Comparison of ENCODE assay signal across 8 cellular contexts in the genomic region with DNA sequence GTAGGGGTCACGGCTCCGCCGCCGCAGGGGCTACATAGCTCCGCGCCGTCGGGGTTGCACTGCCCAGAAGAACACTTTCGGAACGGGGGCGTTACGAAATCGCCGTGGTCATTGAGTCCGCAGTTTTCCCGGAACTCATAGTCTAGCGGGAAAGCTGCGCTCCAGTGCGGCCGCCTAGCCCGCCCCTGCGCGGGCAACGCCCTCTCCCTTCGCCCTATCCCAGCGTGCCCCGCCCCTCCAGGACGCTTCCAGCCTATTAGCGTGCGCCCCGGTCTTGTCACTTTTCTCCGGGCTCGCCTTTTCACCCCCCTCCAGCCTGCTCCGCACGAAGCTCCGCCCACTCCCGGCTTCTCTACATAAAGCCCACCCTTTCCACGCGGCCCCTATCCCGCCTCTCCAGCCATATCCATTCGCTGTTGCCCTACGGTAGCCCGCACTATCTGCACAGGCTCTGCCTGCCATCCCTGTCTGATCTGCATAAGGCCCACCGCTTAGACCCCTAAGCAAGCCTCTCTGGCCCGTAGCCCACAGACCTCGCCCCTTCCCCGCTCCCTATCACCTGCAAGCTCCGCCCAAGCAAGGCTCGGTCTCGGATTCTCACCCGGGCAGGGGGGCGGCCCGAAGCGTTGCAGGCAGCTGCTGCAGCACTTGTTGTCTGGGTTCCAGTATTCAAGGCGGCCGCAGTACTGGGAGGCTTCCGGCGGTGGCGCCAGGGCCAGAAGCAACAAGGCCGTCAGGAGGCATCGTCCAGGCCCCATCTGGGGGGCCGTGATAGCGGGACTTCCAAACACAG. TPM values are rescaled to one million over a fixed set of nuclear protein-coding genes. Genes with fewer than 3 reads are reported as not detected.
DNase-seq lines count a peak whose midpoint lies in the region; ATAC-seq and TF ChIP-seq lines count a peak whose summit lies in the region.

No MANE protein-coding gene starts in this region.

- H3K27ac ChIP-seq in AG04450 (ENCODE audit: low read depth, low read length): peak overlapping the region; percentile 78
- H3K27ac ChIP-seq in WERI-Rb-1: peak overlapping the region; percentile 91
- H3K27ac ChIP-seq in mammary epithelial cell (ENCODE audit: insufficient read depth, low read depth, low read length): no peak overlapping the region

- in situ Hi-C loops in mammary epithelial cell (cut with MboI; ENCODE audit: low sequenced_read_pairs in 2 of 2): no loop called here

- intact Hi-C loops in mammary epithelial cell (cut with micrococcal nuclease): no loop called here

- ATAC-seq in GM18873 (IDR thresholded peaks at IDR 0.05; ENCODE audit: low FRiP score, unreplicated experiment): peak; percentile 40
- ATAC-seq in HG03139 (IDR thresholded peaks at IDR 0.05; ENCODE audit: unreplicated experiment): peak; percentile 46

- H3K9me3 ChIP-seq in AG04450 (ENCODE audit: control insufficient read depth, insufficient read depth, low read length): no peaks in the 10 kb centered on the region; the same call in 1 of the 2 replicates
- no peaks in the 10 kb centered on the region for H3K9me3 ChIP-seq in WERI-Rb-1 (ENCODE audit: severe bottlenecking)
- H3K9me3 ChIP-seq in mammary epithelial cell (replicated peaks; ENCODE audit: insufficient read depth, low read length): no peaks in the 10 kb centered on the region

- DNase-seq in AG04450 (ENCODE audit: low read depth, low spot score) (peak; percentile 91), NCI-H2196 treated with DMSO at 0.1 percent for 48 hours (lab: John Stamatoyannopoulos, UW; ENCODE audit: unreplicated experiment) (peak; percentile 99), WERI-Rb-1 (peak; percentile 99), mammary epithelial cell (peak; percentile 93), iris pigment epithelial cell (ENCODE audit: low read depth) (peak; percentile 97)
- peak; percentile 88 to 96 for DNase-seq in stimulated activated CD4-positive, alpha-beta T cell treated with anti-CD3 and anti-CD28 coated beads, Interleukin-12 subunit alpha, Interleukin-12 subunit beta, amount 100 ng/mL, for 24 hours (ENCODE audit: low read depth in 2 of 2)

- H3K79me2 ChIP-seq in mammary epithelial cell (ENCODE audit: insufficient read depth, low read length): peaks cover under 1% of the 10 kb centered on the region

- H2AFZ ChIP-seq in mammary epithelial cell (ENCODE audit: low read depth, low read length): peak overlapping the region; percentile 96

- TF ChIP-seq CTCF in AG04450 (IDR thresholded peaks at IDR 0.05; ENCODE audit: low read depth, low read length) (0 out of 2 replicates have a peak, but pooled peaks have one; percentile 26), WERI-Rb-1 (IDR thresholded peaks at IDR 0.05; ENCODE audit: low read depth, low read length) (no peak; the same call in 1 of the 2 replicates), mammary epithelial cell (conservative IDR thresholded peaks at IDR 0.05 in 1 of 2, IDR thresholded peaks at IDR 0.05 in 1 of 2; ENCODE audit: extremely low read depth in 1 of 2, insufficient read depth in 1 of 2, low read depth in 1 of 2, low read length in 2 of 2) (peak in 1 of 2 donors; percentile 18)

- POLR2A ChIA-PET in AG04450 (lab: Yijun Ruan, JAX): interaction anchor here (0.5 to 1.9 kb wide), 11 partner anchors 8 to 112 kb away, joined by 3 to 16 read pairs (median 5); partner anchors contain the start of genes COX6B1, HSPB6 and LIN37

- H3K4me3 ChIP-seq in AG04450 (ENCODE audit: low read depth, low read length) (peak overlapping the region; percentile 69), WERI-Rb-1 (ENCODE audit: low read depth, low read length) (peak overlapping the region; percentile 72), mammary epithelial cell (replicated peaks in 1 of 3; ENCODE audit: insufficient read depth in 1 of 3, low read depth in 2 of 3, low read length in 3 of 3) (peak overlapping the region; percentile 61 to 71 (median 63))

- peak overlapping the region; percentile 28 for H3K9ac ChIP-seq in mammary epithelial cell (ENCODE audit: insufficient read depth, low read length)

- dilution Hi-C loops in mammary epithelial cell (cut with HindIII; ENCODE audit: low sequenced_read_pairs): no loop called here

- CTCF ChIA-PET in AG04450 (lab: Charles Lee): interaction anchor here (0.6 to 1.0 kb wide), 3 partner anchors 14 to 190 kb away, joined by 4 read pairs; no protein-coding TSS in a partner anchor
- CTCF ChIA-PET in mammary epithelial cell (lab: Charles Lee; ENCODE audit: low non-redundant PET): interaction anchor here (0.7 kb wide), 1 partner anchor 190 kb away, joined by 5 read pairs; no protein-coding TSS in a partner anchor

- peak overlapping the region; percentile 98 for H3K4me2 ChIP-seq in mammary epithelial cell (ENCODE audit: insufficient read depth, low read depth, low read length)

- peaks cover 13% of the 10 kb centered on the region for H3K4me1 ChIP-seq in mammary epithelial cell (ENCODE audit: insufficient read depth, low read length)

- WGBS in mammary epithelial cell (ENCODE audit: low coverage, missing lambda C conversion rate): 1% methylated on average over 30 of the region's 63 CpGs

- no peaks in the 10 kb centered on the region for H4K20me1 ChIP-seq in mammary epithelial cell (ENCODE audit: insufficient read depth, low read length)

- no TSS peak for BruUV-seq in mammary epithelial cell (replicated peaks; lab: Mats Ljungman, UMichigan)

- H3K36me3 ChIP-seq in WERI-Rb-1 (peaks cover 43% of the 10 kb centered on the region), mammary epithelial cell (ENCODE audit: insufficient read depth, low read length) (peaks cover 8% of the 10 kb centered on the region)

- no peaks in the 10 kb centered on the region for H3K27me3 ChIP-seq in AG04450 (ENCODE audit: control insufficient read depth, insufficient read depth, low read length)
- H3K27me3 ChIP-seq in WERI-Rb-1 (ENCODE audit: insufficient read depth, low read depth, severe bottlenecking): no peaks in the 10 kb centered on the region
- H3K27me3 ChIP-seq in mammary epithelial cell (ENCODE audit: insufficient read depth, low read length): no peaks in the 10 kb centered on the region

RNA-seq across cellular contexts. Expression of gene IGFLR1, which starts 1.6 kb away (rescaled TPM):
- polyA plus RNA-seq in AG04450 (2011; rRNA removed): 1.3 and 2.0 TPM in 2 replicates
- polyA minus RNA-seq in AG04450 (2011; rRNA and poly(A)+ RNA removed): 2.0 TPM in 1 of 2 replicates, not detected in the other
- 1 to 10 TPM in 1 of 2 donors, not detected in 1; 1.4 TPM for total RNA-seq in mammary epithelial cell
- polyA plus RNA-seq in mammary epithelial cell: 1.9 TPM
- polyA minus RNA-seq in mammary epithelial cell: not detected

RNA-seq across cellular contexts. Expression of gene U2AF1L4, which starts 4.6 kb away (rescaled TPM):
- 10.2 and 11.8 TPM in 2 replicates for polyA plus RNA-seq in AG04450 (2011; rRNA removed)
- polyA minus RNA-seq in AG04450 (2011; rRNA and poly(A)+ RNA removed): 9.7 and 9.9 TPM in 2 replicates
- total RNA-seq in mammary epithelial cell: 10 to 100 TPM in 1 of 2 donors, 1 to 10 TPM in 1; 4.8 to 23.9 TPM
- polyA plus RNA-seq in mammary epithelial cell: 9.9 TPM
- polyA minus RNA-seq in mammary epithelial cell: 9.6 TPM

RNA-seq across cellular contexts. Expression of gene PSENEN, which starts 4.8 kb away (rescaled TPM):
- polyA plus RNA-seq in AG04450 (2011; rRNA removed): 41.0 and 52.7 TPM in 2 replicates
- 23.2 and 25.2 TPM in 2 replicates for polyA minus RNA-seq in AG04450 (2011; rRNA and poly(A)+ RNA removed)
- total RNA-seq in mammary epithelial cell: 10 to 100 TPM in 1 of 2 donors, 1 to 10 TPM in 1; 8.7 to 55.4 TPM
- 33.7 TPM for polyA plus RNA-seq in mammary epithelial cell
- 40.9 TPM for polyA minus RNA-seq in mammary epithelial cell

RNA-seq across cellular contexts. Expression of gene LIN37, which starts 7.8 kb away (rescaled TPM):
- polyA plus RNA-seq in AG04450 (2011; rRNA removed) (5.5 and 7.6 TPM in 2 replicates), mammary epithelial cell (12.9 TPM)
- polyA minus RNA-seq in AG04450 (2011; rRNA and poly(A)+ RNA removed): 14.8 and 14.9 TPM in 2 replicates
- 10 to 100 TPM; 13.6 to 14.5 TPM for total RNA-seq in mammary epithelial cell
- 89.1 TPM for polyA minus RNA-seq in mammary epithelial cell

RNA-seq across cellular contexts. Expression of gene HSPB6, which starts 16.2 kb away (rescaled TPM):
- 31.7 and 46.5 TPM in 2 replicates for polyA plus RNA-seq in AG04450 (2011; rRNA removed)
- polyA minus RNA-seq in AG04450 (2011; rRNA and poly(A)+ RNA removed): 43.4 and 58.9 TPM in 2 replicates
- total RNA-seq in mammary epithelial cell: not detected
- not detected for polyA plus RNA-seq in mammary epithelial cell
- not detected for polyA minus RNA-seq in mammary epithelial cell
